In the genomic region with DNA sequence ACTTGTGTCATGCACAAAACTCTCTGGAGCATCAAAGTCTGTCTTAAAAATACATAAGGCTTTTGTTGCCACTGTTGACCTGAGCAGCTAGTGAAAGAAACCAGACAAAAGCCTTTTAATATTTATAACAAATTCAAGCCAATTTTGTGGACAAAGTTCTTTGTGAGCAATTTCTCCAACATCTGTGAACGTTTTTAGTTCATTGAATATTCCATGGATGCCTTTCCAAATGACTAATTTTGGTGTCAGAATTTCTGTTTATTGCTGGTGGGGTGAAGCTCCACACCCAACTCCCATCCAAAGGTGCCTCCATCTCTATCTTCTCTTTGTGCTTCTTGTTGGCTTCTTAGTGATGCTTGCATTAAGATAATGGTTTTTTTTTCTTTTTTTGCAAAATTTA, we compare ENCODE assay signal across 19 cellular contexts.
DNase-seq lines count a peak whose midpoint lies in the region; FAIRE-seq lines count a peak whose summit lies in the region.
"Had no signal": no experiment of that assay in that cellular context is flagged by ENCODE, and none has a peak within 500 bp of the region (broad histone marks: within the 10 kb centered on the region; RNA-seq: fewer than 3 reads in every experiment).

No MANE protein-coding gene starts in this region.

- peak; percentile 60 for FAIRE-seq in endometrium (lab: Jason Lieb, UNC)
- FAIRE-seq: GM12878, H54 had no signal

- DNase-seq in AG20443 (ENCODE audit: low spot score), result peak; percentile 31
- peak; percentile 48 for DNase-seq in GM04503 (ENCODE audit: low read depth)
- DNase-seq in HT-29 (ENCODE audit: low spot score), result no peak
- DNase-seq in UCSD-AML1 (lab: John Stamatoyannopoulos, UW; ENCODE audit: unreplicated experiment), result no peak
- DNase-seq in SHP77 treated with DMSO at 0.1 percent for 48 hours (lab: John Stamatoyannopoulos, UW), result no peak
- DNase-seq in retina, result no peak
- DNase-seq: C1 segment of cervical spinal cord; Calu3; CD4-positive, alpha-beta memory T cell; COR-L47; DMS153; DND-41; EL; GDM1; GOT3; HFFc6 had no signal

Comparison
In these comparisons a context has a peak if more than half of its experiments do, and no peak if none do; other contexts are left out.
1. DNase-seq: peak in AG20443 (single experiment) and GM04503 (single experiment); none in HT-29 (single experiment), UCSD-AML1 (single experiment), SHP77 treated with DMSO at 0.1 percent for 48 hours (single experiment) and retina (single experiment).